Comparison of ENCODE assay signal across 10 cellular contexts in genomic region chr5:38258037-38258318, GRCh38. TPM values are rescaled to one million over a fixed set of nuclear protein-coding genes. Genes with fewer than 3 reads are reported as not detected.
A peak's percentile ranks its signal among the peaks of the same experiment; 100 is the strongest.
DNase-seq lines count a peak whose midpoint lies in the region; ATAC-seq and TF ChIP-seq lines count a peak whose summit lies in the region.
"Had no signal": no experiment of that assay in that cellular context is flagged by ENCODE, and none has a peak within 500 bp of the region (broad histone marks: within the 10 kb centered on the region; RNA-seq: fewer than 3 reads in every experiment).

No MANE protein-coding gene starts in this region.

- H3K27me3 Mint-ChIP-seq in glutamatergic neuron (ENCODE audit: unreplicated experiment): peaks cover 22% of the 10 kb centered on the region
- H3K27me3 Mint-ChIP-seq in osteocyte (ENCODE audit: unreplicated experiment): peaks cover 86% of the 10 kb centered on the region

- H3K9me3 Mint-ChIP-seq in glutamatergic neuron (ENCODE audit: unreplicated experiment) (peaks cover 3% of the 10 kb centered on the region), osteocyte (ENCODE audit: unreplicated experiment) (peaks cover 9% of the 10 kb centered on the region)

- peak overlapping the region; percentile 28 to 78 (median 70) for H3K27ac ChIP-seq in heart right ventricle
- H3K27ac ChIP-seq: thyroid gland had no signal

- no peaks in the 10 kb centered on the region for H3K36me3 Mint-ChIP-seq in glutamatergic neuron (ENCODE audit: unreplicated experiment)
- no peaks in the 10 kb centered on the region for H3K36me3 Mint-ChIP-seq in osteocyte (ENCODE audit: unreplicated experiment)

- peak overlapping the region; percentile 81 for H3K4me3 Mint-ChIP-seq in glutamatergic neuron (ENCODE audit: unreplicated experiment)
- H3K4me3 Mint-ChIP-seq in osteocyte (ENCODE audit: unreplicated experiment): peak overlapping the region; percentile 67

- no peaks in the 10 kb centered on the region for H3K36me3 ChIP-seq in heart right ventricle
- H3K36me3 ChIP-seq: thyroid gland had no signal

- H3K4me1 ChIP-seq in heart right ventricle: peaks cover 0 to 25% (median 17%) of the 10 kb centered on the region in 9 donors

- peak overlapping the region; percentile 48 to 67 (median 60) for H3K4me3 ChIP-seq in heart right ventricle

- H3K27ac Mint-ChIP-seq in glutamatergic neuron (ENCODE audit: unreplicated experiment) (no peak overlapping the region), osteocyte (ENCODE audit: unreplicated experiment) (no peak overlapping the region)

- intact Hi-C loops in heart right ventricle (cut with DNase I) (no loop called here), Right ventricle myocardium superior (cut with DNase I) (no loop called here)

- ATAC-seq in heart right ventricle (peak in 3 of 8 donors; percentile 13 to 37 (median 32)), Right ventricle myocardium superior (ENCODE audit: poor library complexity) (no peak), GM21723 (IDR thresholded peaks at IDR 0.05; ENCODE audit: unreplicated experiment) (no peak), omental fat pad (ENCODE audit: low FRiP score) (no peak)

- WGBS in heart right ventricle, 2 donors: 0 to 1% methylated on average over 14 of the region's 14 CpGs

- H3K4me1 Mint-ChIP-seq in glutamatergic neuron (ENCODE audit: low read depth, unreplicated experiment) (no peaks in the 10 kb centered on the region), osteocyte (ENCODE audit: unreplicated experiment) (peaks cover 16% of the 10 kb centered on the region)

- peaks cover 0 to 10% (median 0%) of the 10 kb centered on the region in 11 donors for H3K9me3 ChIP-seq in heart right ventricle
- H3K9me3 ChIP-seq: thyroid gland had no signal

- DNase-seq in heart right ventricle: no peak
- DNase-seq in Right ventricle myocardium superior: no peak
- DNase-seq in glutamatergic neuron: no peak
- DNase-seq in osteocyte (ENCODE audit: extremely low spot score, unreplicated experiment): no peak
- no peak for DNase-seq in iPS-NIHi7 (ENCODE audit: extremely low spot score)
- no peak for DNase-seq in occipital lobe (lab: John Stamatoyannopoulos, UW)
- no peak for DNase-seq in omental fat pad (ENCODE audit: low spot score)
- DNase-seq: SW 1271 had no signal

- H3K27me3 ChIP-seq in heart right ventricle: peaks cover 0 to 86% (median 52%) of the 10 kb centered on the region in 7 donors

- TF ChIP-seq CTCF in heart right ventricle (IDR thresholded peaks at IDR 0.05) (no peak), glutamatergic neuron (IDR thresholded peaks at IDR 0.05; ENCODE audit: partially characterized antibody, unreplicated experiment) (no peak), osteocyte (IDR thresholded peaks at IDR 0.05) (no peak), omental fat pad (IDR thresholded peaks at IDR 0.05) (no peak)

RNA-seq across cellular contexts. Expression of gene EGFLAM, which starts 0.4 kb away (rescaled TPM):
- total RNA-seq in heart right ventricle (10 to 100 TPM in 3 of 10 donors, 1 to 10 TPM in 7; 3.4 to 15.3 (median 7.3) TPM), Right ventricle myocardium superior (9.1 TPM), glutamatergic neuron (ENCODE audit: unreplicated experiment) (13.2 TPM), osteocyte (not detected in 2 replicates), occipital lobe (3.1 TPM), omental fat pad (100 to 1,000 TPM in 1 of 4 donors, 10 to 100 TPM in 3; 15.0 to 103 (median 62.5) TPM)
- polyA plus RNA-seq in heart right ventricle: 10 to 100 TPM in 1 of 2 donors, 1 to 10 TPM in 1; 7.3 to 14.8 TPM
